Comparison of ENCODE assay signal across 8 cellular contexts in the genomic region with DNA sequence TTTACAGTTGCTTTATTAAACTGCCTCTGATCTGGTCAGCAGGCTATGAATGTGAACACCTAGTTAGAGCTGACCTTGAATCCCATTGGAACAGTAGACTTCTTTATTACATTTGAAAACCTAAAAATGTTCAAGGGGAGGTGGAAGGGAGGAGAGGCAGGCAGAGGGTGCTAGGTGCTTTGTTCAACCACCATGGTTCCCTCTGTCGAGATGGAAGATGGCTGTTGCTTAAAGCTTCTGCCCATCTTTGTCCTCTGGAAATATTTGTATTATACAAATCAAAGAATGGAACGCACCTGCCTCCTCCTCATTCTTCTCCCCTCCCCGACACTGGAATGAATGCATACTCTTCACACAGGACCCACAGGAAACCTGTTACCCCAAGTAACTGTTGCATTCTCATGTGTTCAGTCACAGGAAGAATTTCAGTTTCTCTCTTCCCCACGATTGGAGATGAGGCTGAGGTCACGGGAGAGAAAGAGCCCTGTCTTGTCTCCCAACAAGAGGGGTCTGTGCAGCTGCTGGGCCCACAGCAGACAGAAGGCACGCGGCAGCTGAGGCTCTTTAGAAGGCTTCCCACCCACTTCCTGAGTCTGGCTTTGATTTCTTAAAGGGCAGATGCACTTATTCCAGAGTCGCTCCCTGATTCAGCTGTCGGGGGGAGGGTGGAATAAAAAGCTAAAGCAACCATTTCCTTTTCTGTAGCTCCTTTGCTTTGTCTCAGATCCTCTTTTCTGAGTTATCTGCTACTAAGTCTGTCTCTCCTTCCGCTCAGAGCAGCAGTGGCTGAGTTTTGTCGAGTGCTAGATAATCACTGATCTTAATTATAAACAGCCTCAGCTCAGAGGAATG.
A peak's percentile ranks its signal among the peaks of the same experiment; 100 is the strongest.
DNase-seq lines count a peak whose midpoint lies in the region; ATAC-seq and TF ChIP-seq lines count a peak whose summit lies in the region.

No MANE protein-coding gene starts in this region.

- peak overlapping the region; percentile 69 to 91 (median 87) for H3K4me2 ChIP-seq in BLaER1 treated with 17β-estradiol and CSF1 and Interleukin-3, amounts not matched to agents 10 nM and 100 nM

- 4% methylated on average over 11 of the region's 11 CpGs for WGBS in thymus

- intact Hi-C loops in colonic mucosa (cut with DNase I), result no loop called here

- H3K9me3 ChIP-seq in BLaER1 treated with 17β-estradiol and CSF1 and Interleukin-3, amounts not matched to agents 10 nM and 100 nM (replicated peaks in 1 of 11), result peaks cover 2 to 23% (median 12%) of the 10 kb centered on the region in 11 experiments; a peak in 16 of 22 replicates
- H3K9me3 ChIP-seq in colonic mucosa (no peaks in the 10 kb centered on the region), muscle layer of duodenum (ENCODE audit: control insufficient read depth in 1 of 2, low read length in 2 of 2) (no peaks in the 10 kb centered on the region), thymus (ENCODE audit: control insufficient read depth) (no peaks in the 10 kb centered on the region)

- TF ChIP-seq CTCF in colonic mucosa (IDR thresholded peaks at IDR 0.05), result no peak

- peak; percentile 8 for DNase-seq in GM19238 (ENCODE audit: insufficient read length, low spot score)
- DNase-seq in T-helper 9 cell, result peak; percentile 14
- DNase-seq in colonic mucosa, result peak; percentile 39
- no peak for DNase-seq in NCI-H1105 (lab: John Stamatoyannopoulos, UW)

- no peaks in the 10 kb centered on the region for H3K36me3 ChIP-seq in BLaER1 treated with 17β-estradiol and CSF1 and Interleukin-3, amounts not matched to agents 10 nM and 100 nM
- H3K36me3 ChIP-seq in colonic mucosa, result no peaks in the 10 kb centered on the region
- H3K36me3 ChIP-seq in muscle layer of duodenum (ENCODE audit: control insufficient read depth in 1 of 2, insufficient read depth in 2 of 2, low read length in 2 of 2), result no peaks in the 10 kb centered on the region
- H3K36me3 ChIP-seq in thymus (ENCODE audit: control insufficient read depth, insufficient read depth), result no peaks in the 10 kb centered on the region

- H4K20me1 ChIP-seq in BLaER1 treated with 17β-estradiol and CSF1 and Interleukin-3, amounts not matched to agents 10 nM and 100 nM, result no peaks in the 10 kb centered on the region

- peak overlapping the region; percentile 77 to 90 (median 85) for H3K9ac ChIP-seq in BLaER1 treated with 17β-estradiol and CSF1 and Interleukin-3, amounts not matched to agents 10 nM and 100 nM
- no peak overlapping the region for H3K9ac ChIP-seq in colonic mucosa (ENCODE audit: low read depth in 2 of 2, low read length in 2 of 2)

- ATAC-seq in HG03342 (IDR thresholded peaks at IDR 0.05; ENCODE audit: unreplicated experiment), result peak; percentile 69

- peak overlapping the region; percentile 44 to 65 (median 56) for H3K4me3 ChIP-seq in BLaER1 treated with 17β-estradiol and CSF1 and Interleukin-3, amounts not matched to agents 10 nM and 100 nM
- H3K4me3 ChIP-seq in colonic mucosa (no peak overlapping the region), muscle layer of duodenum (ENCODE audit: low read depth in 1 of 2, low read length in 2 of 2) (peak overlapping the region; percentile 17 to 38), thymus (ENCODE audit: low read length) (peak overlapping the region; percentile 28)

- H3K4me1 ChIP-seq in BLaER1 treated with 17β-estradiol and CSF1 and Interleukin-3, amounts not matched to agents 10 nM and 100 nM, result peaks cover 44 to 65% (median 54%) of the 10 kb centered on the region in 10 experiments
- no peaks in the 10 kb centered on the region for H3K4me1 ChIP-seq in colonic mucosa
- no peaks in the 10 kb centered on the region for H3K4me1 ChIP-seq in muscle layer of duodenum (ENCODE audit: control insufficient read depth in 1 of 2, insufficient read depth in 2 of 2, low read length in 2 of 2)
- H3K4me1 ChIP-seq in thymus (ENCODE audit: control insufficient read depth, insufficient read depth, low read length), result peaks cover 21% of the 10 kb centered on the region

- peak overlapping the region; percentile 91 to 99 (median 95) for H3K27ac ChIP-seq in BLaER1 treated with 17β-estradiol and CSF1 and Interleukin-3, amounts not matched to agents 10 nM and 100 nM
- H3K27ac ChIP-seq in colonic mucosa (peak overlapping the region; percentile 60), muscle layer of duodenum (ENCODE audit: low read length) (peak overlapping the region; percentile 68), thymus (ENCODE audit: low read depth) (peak overlapping the region; percentile 80)

- no peaks in the 10 kb centered on the region for H3K27me3 ChIP-seq in BLaER1 treated with 17β-estradiol and CSF1 and Interleukin-3, amounts not matched to agents 10 nM and 100 nM
- H3K27me3 ChIP-seq in colonic mucosa (no peaks in the 10 kb centered on the region), muscle layer of duodenum (ENCODE audit: low read depth, low read length) (no peaks in the 10 kb centered on the region), thymus (ENCODE audit: control insufficient read depth, insufficient read depth) (no peaks in the 10 kb centered on the region)

Comparison
In these comparisons a context has a peak if more than half of its experiments do, and no peak if none do; other contexts are left out.
1. H3K9ac ChIP-seq: peak in BLaER1 treated with 17β-estradiol and CSF1 and Interleukin-3, amounts not matched to agents 10 nM and 100 nM (11 of 11); none in colonic mucosa (0 of 2).
2. Peak in every context shown above with its lines, with median percentiles within 50 percentile points of each other: H3K27ac ChIP-seq.